ENCODE assay signal across 10 cellular contexts in the genomic region with DNA sequence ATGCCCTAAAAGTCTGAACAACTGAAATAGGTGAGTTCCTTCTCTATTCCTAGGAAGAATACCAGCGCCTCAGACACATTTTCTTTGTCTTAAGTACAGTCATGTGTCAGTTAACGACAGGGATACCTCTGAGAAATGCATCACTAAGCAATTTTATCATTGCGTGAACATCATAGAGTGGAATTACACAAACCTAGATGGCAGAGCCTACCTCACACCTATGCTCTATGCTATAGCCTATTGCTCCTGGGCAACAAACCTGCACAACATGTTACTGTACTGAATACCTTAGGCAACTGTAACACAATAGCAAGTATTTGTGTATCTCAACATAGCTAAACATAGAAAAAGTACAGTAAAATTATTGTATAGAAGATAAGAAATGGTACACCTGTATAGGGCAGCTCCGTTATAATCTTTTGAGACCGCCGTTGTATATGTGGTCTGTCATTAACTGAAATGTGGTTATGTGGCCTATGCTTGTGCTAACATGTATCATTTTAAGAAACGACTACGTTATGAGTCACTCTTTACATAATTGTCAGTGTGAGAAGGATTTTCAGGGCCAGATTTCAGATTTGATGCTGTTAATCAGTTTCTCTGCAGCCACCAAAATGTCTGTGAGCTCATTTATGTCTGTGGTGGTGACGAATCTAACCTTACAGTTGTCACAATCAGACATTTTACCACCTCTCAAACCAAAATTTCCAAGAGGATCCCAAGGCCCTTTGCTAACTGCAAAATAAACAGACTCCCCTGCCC.
DNase-seq lines count a peak whose midpoint lies in the region; ATAC-seq and FAIRE-seq lines count a peak whose summit lies in the region.
"Had no signal": no experiment of that assay in that cellular context is flagged by ENCODE, and none has a peak within 500 bp of the region (broad histone marks: within the 10 kb centered on the region; RNA-seq: fewer than 3 reads in every experiment).

No MANE protein-coding gene starts in this region.

- DNase-seq in GM18507 (ENCODE audit: extremely low spot score, insufficient read length, low read depth), result no peak
- DNase-seq in NOMO-1 treated with DMSO at 0.1 percent for 48 hours (lab: John Stamatoyannopoulos, UW; ENCODE audit: unreplicated experiment), result peak; percentile 91
- DNase-seq in NCI-H2107 treated with DMSO at 0.1 percent for 48 hours (lab: John Stamatoyannopoulos, UW; ENCODE audit: unreplicated experiment), result no peak
- no peak for DNase-seq in NK-92 treated with Interleukin-12 subunit alpha and Interleukin-12 subunit beta, amount 100 ng/mL, for 24 hours (lab: John Stamatoyannopoulos, UW)
- no peak for DNase-seq in hypothalamus (lab: John Stamatoyannopoulos, UW)
- DNase-seq: NCI-H146 had no signal

- FAIRE-seq in GM18507 (lab: Jason Lieb, UNC), result peak; percentile 62
- FAIRE-seq: frontal cortex had no signal

- peak; percentile 74 for ATAC-seq in GM21723 (IDR thresholded peaks at IDR 0.05; ENCODE audit: unreplicated experiment)
- peak; percentile 91 for ATAC-seq in esophagus mucosa
- ATAC-seq in GM21528 (IDR thresholded peaks at IDR 0.05; ENCODE audit: low FRiP score, unreplicated experiment), result no peak
